In the genomic region with DNA sequence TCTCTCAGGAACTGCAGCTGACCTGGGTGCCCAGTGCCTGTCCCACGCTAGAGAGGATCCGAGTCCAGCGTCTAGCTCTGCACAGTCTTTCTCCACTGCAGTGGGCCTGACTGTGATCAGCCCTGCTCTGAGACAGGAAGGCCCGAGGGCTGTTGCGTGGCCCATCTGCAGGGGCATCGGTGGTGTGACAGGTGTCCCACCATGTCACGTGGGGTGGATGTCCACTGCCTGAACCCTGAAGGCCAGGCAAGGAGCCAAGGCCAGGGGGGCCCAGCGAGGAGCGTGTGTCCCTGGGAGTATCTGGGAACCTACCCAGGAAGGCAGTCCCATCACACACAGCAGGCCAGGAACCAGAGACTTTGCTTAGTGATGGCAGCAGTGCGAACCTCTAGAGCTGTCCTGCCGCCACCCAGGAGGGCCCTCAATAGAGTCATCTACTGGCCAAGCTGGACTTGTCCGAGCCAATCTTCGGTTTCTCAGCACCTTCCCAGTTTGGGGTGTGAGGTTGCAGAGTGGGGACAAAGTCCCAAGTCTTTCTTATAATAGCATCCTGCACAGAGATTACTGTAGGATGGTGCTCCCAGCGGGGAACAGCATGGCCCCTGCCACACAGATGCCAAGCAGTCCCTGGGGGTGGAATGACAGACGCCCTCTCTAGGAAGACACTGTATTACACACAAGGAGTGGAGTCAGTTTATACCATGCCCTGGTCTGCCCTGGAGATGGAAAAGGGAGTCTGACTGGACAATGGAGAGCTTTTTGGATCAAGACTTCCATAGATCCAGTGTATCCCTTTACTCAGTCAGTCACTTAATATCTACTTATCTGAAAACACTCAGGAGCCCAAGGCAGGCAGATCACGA, we compare ENCODE assay signal across 1 cellular context.
TF ChIP-seq lines count a peak whose summit lies in the region.

No MANE protein-coding gene starts in this region.

TF ChIP-seq in GM23338, 12 proteins besides CTCF, POLR2A, EP300 and RAD21:
- TF ChIP-seq, protein P1, sequence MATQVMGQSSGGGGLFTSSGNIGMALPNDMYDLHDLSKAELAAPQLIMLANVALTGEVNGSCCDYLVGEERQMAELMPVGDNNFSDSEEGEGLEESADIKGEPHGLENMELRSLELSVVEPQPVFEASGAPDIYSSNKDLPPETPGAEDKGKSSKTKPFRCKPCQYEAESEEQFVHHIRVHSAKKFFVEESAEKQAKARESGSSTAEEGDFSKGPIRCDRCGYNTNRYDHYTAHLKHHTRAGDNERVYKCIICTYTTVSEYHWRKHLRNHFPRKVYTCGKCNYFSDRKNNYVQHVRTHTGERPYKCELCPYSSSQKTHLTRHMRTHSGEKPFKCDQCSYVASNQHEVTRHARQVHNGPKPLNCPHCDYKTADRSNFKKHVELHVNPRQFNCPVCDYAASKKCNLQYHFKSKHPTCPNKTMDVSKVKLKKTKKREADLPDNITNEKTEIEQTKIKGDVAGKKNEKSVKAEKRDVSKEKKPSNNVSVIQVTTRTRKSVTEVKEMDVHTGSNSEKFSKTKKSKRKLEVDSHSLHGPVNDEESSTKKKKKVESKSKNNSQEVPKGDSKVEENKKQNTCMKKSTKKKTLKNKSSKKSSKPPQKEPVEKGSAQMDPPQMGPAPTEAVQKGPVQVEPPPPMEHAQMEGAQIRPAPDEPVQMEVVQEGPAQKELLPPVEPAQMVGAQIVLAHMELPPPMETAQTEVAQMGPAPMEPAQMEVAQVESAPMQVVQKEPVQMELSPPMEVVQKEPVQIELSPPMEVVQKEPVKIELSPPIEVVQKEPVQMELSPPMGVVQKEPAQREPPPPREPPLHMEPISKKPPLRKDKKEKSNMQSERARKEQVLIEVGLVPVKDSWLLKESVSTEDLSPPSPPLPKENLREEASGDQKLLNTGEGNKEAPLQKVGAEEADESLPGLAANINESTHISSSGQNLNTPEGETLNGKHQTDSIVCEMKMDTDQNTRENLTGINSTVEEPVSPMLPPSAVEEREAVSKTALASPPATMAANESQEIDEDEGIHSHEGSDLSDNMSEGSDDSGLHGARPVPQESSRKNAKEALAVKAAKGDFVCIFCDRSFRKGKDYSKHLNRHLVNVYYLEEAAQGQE (IDR thresholded peaks at IDR 0.05; ENCODE audit: unreplicated experiment) = no peak
